In genomic region chr1:211515090-211516023, GRCh38 we compare ENCODE assay signal across 8 cellular contexts. TPM values are rescaled to one million over a fixed set of nuclear protein-coding genes. Genes with fewer than 3 reads are reported as not detected.
DNase-seq lines count a peak whose midpoint lies in the region; ATAC-seq and TF ChIP-seq lines count a peak whose summit lies in the region.

No MANE protein-coding gene starts in this region.

- no peak overlapping the region for H3K27ac ChIP-seq in coronary artery

- DNase-seq in AG08396 (ENCODE audit: low spot score) (peak; percentile 93), NCI-H345 (lab: John Stamatoyannopoulos, UW) (peak; percentile 63), coronary artery (ENCODE audit: low spot score) (peak; percentile 79), lower leg skin (ENCODE audit: low spot score in 2 of 2) (peak; percentile 44 to 94)
- peak; percentile 74 for DNase-seq in activated CD4-positive, alpha-beta T cell treated with anti-CD3 and anti-CD28 coated beads for 4 hours
- DNase-seq in stimulated activated CD4-positive, alpha-beta T cell treated with anti-CD3 and anti-CD28 coated beads, Interleukin-4, amount 100 ng/mL, for 4 hours: peak; percentile 67 to 84

- intact Hi-C loops in lower leg skin (cut with DNase I; ENCODE audit: low total_unique reads): no loop called here

- TF ChIP-seq CTCF in coronary artery (IDR thresholded peaks at IDR 0.05) (peak; percentile 95), lower leg skin (IDR thresholded peaks at IDR 0.05) (no peak)

- WGBS in lower leg skin, 2 donors: 17 to 27% methylated on average over 44 to 54 of the region's 73 CpGs

- H3K4me3 ChIP-seq in coronary artery (peak overlapping the region; percentile 67), lower leg skin (ENCODE audit: low read depth, poor library complexity, severe bottlenecking) (no peak overlapping the region)

- ATAC-seq in GM18873 (IDR thresholded peaks at IDR 0.05; ENCODE audit: low FRiP score, unreplicated experiment) (peak; percentile 65), HG03135 (IDR thresholded peaks at IDR 0.05; ENCODE audit: unreplicated experiment) (peak; percentile 53)

- TF ChIP-seq POLR2A in lower leg skin (IDR thresholded peaks at IDR 0.05): no peak

RNA-seq across cellular contexts. Expression of gene RD3, which starts 23.4 kb away (rescaled TPM):
- total RNA-seq in lower leg skin: under 1 TPM in 3 of 4 donors, not detected in 1; 0.23 to 0.36 (median 0.25) TPM
